In the genomic region with DNA sequence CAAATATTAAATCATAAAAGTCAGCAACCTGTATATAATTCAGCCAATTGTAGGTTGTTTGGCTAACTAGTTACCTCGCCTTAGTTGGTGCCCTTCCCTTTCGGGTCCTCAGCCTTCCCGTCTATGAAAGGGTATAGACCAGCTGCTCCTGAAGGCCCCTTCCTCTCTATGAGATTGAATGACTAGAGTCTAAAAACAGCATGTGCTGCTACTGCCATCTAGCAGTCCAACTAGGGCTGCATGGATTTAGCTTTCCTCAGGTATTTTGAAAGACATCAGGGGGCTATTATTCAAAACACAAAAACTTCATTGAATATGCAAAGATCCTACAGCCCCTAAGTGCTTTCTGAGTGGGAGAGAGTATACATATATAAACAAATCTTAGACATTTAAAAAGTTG, we compare ENCODE assay signal across 8 cellular contexts. TPM values are rescaled to one million over a fixed set of nuclear protein-coding genes. Genes with fewer than 3 reads are reported as not detected.
A peak's percentile ranks its signal among the peaks of the same experiment; 100 is the strongest.
DNase-seq lines count a peak whose midpoint lies in the region; ATAC-seq and TF ChIP-seq lines count a peak whose summit lies in the region.

No MANE protein-coding gene starts in this region.

- no TSS peak for BruUV-seq in mammary epithelial cell (replicated peaks; lab: Mats Ljungman, UMichigan)

- no peaks in the 10 kb centered on the region for H3K9me3 Mint-ChIP-seq in osteocyte (ENCODE audit: unreplicated experiment)
- H3K9me3 Mint-ChIP-seq in naive thymus-derived CD8-positive, alpha-beta T cell: peaks cover 0 to 5% (median 2%) of the 10 kb centered on the region in 9 donors

- H3K27me3 Mint-ChIP-seq in osteocyte (ENCODE audit: unreplicated experiment): peaks cover 46% of the 10 kb centered on the region
- H3K27me3 Mint-ChIP-seq in naive thymus-derived CD8-positive, alpha-beta T cell: peaks cover 1 to 52% (median 6%) of the 10 kb centered on the region in 5 donors

- POLR2A ChIA-PET in naive thymus-derived CD8-positive, alpha-beta T cell (lab: Charles Lee): no interaction called here

- peak; percentile 7 for DNase-seq in NOMO-1 treated with DMSO at 0.1 percent for 48 hours (lab: John Stamatoyannopoulos, UW; ENCODE audit: unreplicated experiment)
- DNase-seq in NOMO-1 treated with dmso at 0.1 percent for 144 hours (lab: John Stamatoyannopoulos, UW; ENCODE audit: unreplicated experiment): no peak
- peak; percentile 75 for DNase-seq in NCI-H2171 treated with DMSO at 0.1 percent for 48 hours (lab: John Stamatoyannopoulos, UW)
- no peak for DNase-seq in mammary epithelial cell
- no peak for DNase-seq in osteocyte (ENCODE audit: extremely low spot score, unreplicated experiment)
- no peak for DNase-seq in omental fat pad (ENCODE audit: low spot score)
- no peak for DNase-seq in naive thymus-derived CD8-positive, alpha-beta T cell

- no peaks in the 10 kb centered on the region for H4K20me1 ChIP-seq in mammary epithelial cell (ENCODE audit: insufficient read depth, low read length)

- no peak overlapping the region for H3K9ac ChIP-seq in mammary epithelial cell (ENCODE audit: insufficient read depth, low read length)

- CTCF ChIA-PET in mammary epithelial cell (lab: Charles Lee; ENCODE audit: low non-redundant PET): no interaction called here

- ATAC-seq in omental fat pad (ENCODE audit: low FRiP score) (no peak), HG02840 (IDR thresholded peaks at IDR 0.05; ENCODE audit: low FRiP score, unreplicated experiment) (no peak)
- no peak for ATAC-seq in naive thymus-derived CD8-positive, alpha-beta T cell

- no peaks in the 10 kb centered on the region for H3K79me2 ChIP-seq in mammary epithelial cell (ENCODE audit: insufficient read depth, low read length)

- no peaks in the 10 kb centered on the region for H3K36me3 Mint-ChIP-seq in osteocyte (ENCODE audit: unreplicated experiment)
- H3K36me3 Mint-ChIP-seq in naive thymus-derived CD8-positive, alpha-beta T cell: no peaks in the 10 kb centered on the region

- H3K27ac ChIP-seq in mammary epithelial cell (ENCODE audit: insufficient read depth, low read depth, low read length): no peak overlapping the region

- no peaks in the 10 kb centered on the region for H3K36me3 ChIP-seq in mammary epithelial cell (ENCODE audit: insufficient read depth, low read length)

- dilution Hi-C loops in mammary epithelial cell (cut with HindIII; ENCODE audit: low sequenced_read_pairs): no loop called here

- peak; percentile 27 to 62 for TF ChIP-seq CTCF in mammary epithelial cell (conservative IDR thresholded peaks at IDR 0.05 in 1 of 2, IDR thresholded peaks at IDR 0.05 in 1 of 2; ENCODE audit: extremely low read depth in 1 of 2, insufficient read depth in 1 of 2, low read depth in 1 of 2, low read length in 2 of 2)
- peak; percentile 71 for TF ChIP-seq CTCF in osteocyte (IDR thresholded peaks at IDR 0.05)
- no peak for TF ChIP-seq CTCF in omental fat pad (IDR thresholded peaks at IDR 0.05)

- intact Hi-C loops in mammary epithelial cell (cut with micrococcal nuclease): no loop called here

- no peak overlapping the region for H3K4me3 Mint-ChIP-seq in osteocyte (ENCODE audit: unreplicated experiment)
- H3K4me3 Mint-ChIP-seq in naive thymus-derived CD8-positive, alpha-beta T cell: no peak overlapping the region

- H3K4me1 ChIP-seq in mammary epithelial cell (ENCODE audit: insufficient read depth, low read length): no peaks in the 10 kb centered on the region

- H3K4me3 ChIP-seq in mammary epithelial cell (replicated peaks in 1 of 3; ENCODE audit: insufficient read depth in 1 of 3, low read depth in 2 of 3, low read length in 3 of 3): no peak overlapping the region

- H2AFZ ChIP-seq in mammary epithelial cell (ENCODE audit: low read depth, low read length): no peak overlapping the region

- no peak overlapping the region for H3K27ac Mint-ChIP-seq in osteocyte (ENCODE audit: unreplicated experiment)
- no peak overlapping the region for H3K27ac Mint-ChIP-seq in naive thymus-derived CD8-positive, alpha-beta T cell

- H3K27me3 ChIP-seq in mammary epithelial cell (ENCODE audit: insufficient read depth, low read length): no peaks in the 10 kb centered on the region

- no peak overlapping the region for H3K4me2 ChIP-seq in mammary epithelial cell (ENCODE audit: insufficient read depth, low read depth, low read length)

- no peaks in the 10 kb centered on the region for H3K9me3 ChIP-seq in mammary epithelial cell (replicated peaks; ENCODE audit: insufficient read depth, low read length)

- 49% methylated on average over 3 of the region's 3 CpGs for WGBS in mammary epithelial cell (ENCODE audit: low coverage, missing lambda C conversion rate)

- peaks cover 3% of the 10 kb centered on the region for H3K4me1 Mint-ChIP-seq in osteocyte (ENCODE audit: unreplicated experiment)
- H3K4me1 Mint-ChIP-seq in naive thymus-derived CD8-positive, alpha-beta T cell: peaks cover 11 to 21% (median 15%) of the 10 kb centered on the region in 4 donors

- in situ Hi-C loops in mammary epithelial cell (cut with MboI; ENCODE audit: low sequenced_read_pairs in 2 of 2): loop anchor here (10.0 kb wide), 1 partner anchor 534 kb away; no protein-coding TSS in a partner anchor

RNA-seq across cellular contexts. Expression of a gene that starts 37.0 kb away (rescaled TPM):
- total RNA-seq in mammary epithelial cell (10 to 100 TPM; 48.7 to 51.3 TPM), osteocyte (96.1 and 105 TPM in 2 replicates), omental fat pad (10 to 100 TPM; 26.4 to 43.7 (median 35.9) TPM)
- 19.3 TPM for polyA plus RNA-seq in mammary epithelial cell
- 79.1 TPM for polyA minus RNA-seq in mammary epithelial cell
- 10 to 100 TPM; 47.2 to 53.1 TPM for total RNA-seq in naive thymus-derived CD8-positive, alpha-beta T cell
- polyA plus RNA-seq in naive thymus-derived CD8-positive, alpha-beta T cell: 10 to 100 TPM; 38.7 to 54.7 (median 38.9) TPM

Comparison
In these comparisons a context has a peak if more than half of its experiments do, and no peak if none do; other contexts are left out.
1. DNase-seq: peak in NOMO-1 treated with DMSO at 0.1 percent for 48 hours (single experiment) and NCI-H2171 treated with DMSO at 0.1 percent for 48 hours (single experiment); none in NOMO-1 treated with dmso at 0.1 percent for 144 hours (single experiment), mammary epithelial cell (single experiment), osteocyte (single experiment), omental fat pad (single experiment) and naive thymus-derived CD8-positive, alpha-beta T cell (0 of 10).
2. CTCF ChIP-seq: peak in mammary epithelial cell (2 of 2) and osteocyte (single experiment); none in omental fat pad (0 of 3).